1 cellular context compared by ENCODE assay signal in the genomic region with DNA sequence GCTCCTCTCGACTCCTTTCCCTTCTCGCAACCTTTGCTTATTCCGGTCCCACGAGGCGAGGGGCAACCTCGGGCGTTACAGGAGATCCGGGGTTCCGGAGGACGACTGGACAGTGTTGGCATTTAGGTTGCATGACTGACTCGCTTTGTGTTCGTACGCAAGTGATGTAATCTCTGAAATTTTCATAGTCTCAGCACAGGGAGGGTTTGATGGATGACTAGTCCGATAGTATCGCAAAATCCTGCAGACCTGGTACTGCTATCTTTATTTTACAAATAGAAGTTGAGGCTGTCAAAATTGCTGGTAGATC.
TF ChIP-seq lines count a peak whose summit lies in the region.

No MANE protein-coding gene starts in this region.

TF ChIP-seq in H1, 55 proteins besides CTCF, POLR2A, EP300 and RAD21:
- TF ChIP-seq SIN3A (conservative IDR thresholded peaks at IDR 0.05 in 1 of 2, IDR thresholded peaks at IDR 0.05 in 1 of 2; ENCODE audit: low read depth in 1 of 2, low read length in 2 of 2) (no peak), CREB1 (IDR thresholded peaks at IDR 0.05) (no peak), HDAC2 (IDR thresholded peaks at IDR 0.05; ENCODE audit: borderline replicate concordance in 1 of 2, low read depth in 2 of 2, low read length in 2 of 2) (peak in 1 of 2 experiments; percentile 37; a peak in 2 of 4 replicates), MAFK (IDR thresholded peaks at IDR 0.05; ENCODE audit: low read depth, low read length) (no peak), KDM5A (IDR thresholded peaks at IDR 0.05; ENCODE audit: low read length) (0 out of 2 replicates have a peak, but pooled peaks have one; percentile 63), SP4 (IDR thresholded peaks at IDR 0.05; ENCODE audit: low read length) (no peak), PHF8 (conservative IDR thresholded peaks at IDR 0.05; ENCODE audit: low read depth, low read length) (no peak), RBBP5 (IDR thresholded peaks at IDR 0.05; ENCODE audit: borderline replicate concordance, low read depth, low read length) (no peak), TAF7 (optimal IDR thresholded peaks at IDR 0.05; ENCODE audit: borderline replicate concordance, low read depth, low read length) (no peak), SIX5 (IDR thresholded peaks at IDR 0.05; ENCODE audit: low read depth, low read length) (no peak), SAP30 (IDR thresholded peaks at IDR 0.05; ENCODE audit: insufficient read depth, insufficient replicate concordance, low read length) (peak; percentile 93), TBP (IDR thresholded peaks at IDR 0.05; ENCODE audit: low read depth, low read length) (no peak), POU5F1 (IDR thresholded peaks at IDR 0.05; ENCODE audit: low read depth, low read length) (no peak), ASH2L (IDR thresholded peaks at IDR 0.05; ENCODE audit: low read length) (no peak), CHD1 (IDR thresholded peaks at IDR 0.05; ENCODE audit: low read depth, low read length) (no peak), BRCA1 (IDR thresholded peaks at IDR 0.05; ENCODE audit: low read depth, low read length) (no peak)
- TF ChIP-seq, protein P1, sequence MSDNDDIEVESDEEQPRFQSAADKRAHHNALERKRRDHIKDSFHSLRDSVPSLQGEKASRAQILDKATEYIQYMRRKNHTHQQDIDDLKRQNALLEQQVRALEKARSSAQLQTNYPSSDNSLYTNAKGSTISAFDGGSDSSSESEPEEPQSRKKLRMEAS (IDR thresholded peaks at IDR 0.05) = no peak
TF ChIP-seq in H1: peak in this region for 3.
